ENCODE assay signal across 26 cellular contexts in the genomic region with DNA sequence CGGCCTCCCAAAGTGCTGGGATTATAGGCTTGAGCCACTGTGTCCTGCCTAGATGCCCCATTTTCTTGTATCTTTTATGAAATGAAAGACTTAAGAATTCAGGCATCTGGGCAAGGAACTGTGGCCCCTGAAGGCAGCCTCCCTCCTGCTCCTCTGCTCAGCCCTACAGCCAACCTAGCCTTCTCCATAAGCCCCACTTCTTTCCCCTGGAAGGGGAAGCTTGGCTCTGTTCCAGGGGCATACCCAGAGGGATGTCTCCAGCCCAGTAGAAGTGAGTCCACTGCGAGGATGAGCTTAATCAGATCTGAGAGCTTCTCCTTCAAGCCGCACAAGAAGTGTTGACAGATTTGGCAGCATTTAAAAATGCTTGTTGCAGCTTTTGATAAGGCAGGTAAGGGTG.
"Had no signal": no experiment of that assay in that cellular context is flagged by ENCODE, and none has a peak within 500 bp of the region (broad histone marks: within the 10 kb centered on the region; RNA-seq: fewer than 3 reads in every experiment).

No MANE protein-coding gene starts in this region.

- ATAC-seq: activated CD4-positive, alpha-beta T cell treated with anti-CD3 and anti-CD28 coated beads for 36 hours; activated CD8-positive, alpha-beta T cell treated with anti-CD3 and anti-CD28 coated beads, Interleukin-2, amount 10 ng/mL, durations not matched to agents 7 days and 5 days; esophagus mucosa; naive thymus-derived CD8-positive, alpha-beta T cell had no signal

- H3K36me3 ChIP-seq: ascending aorta, cardiac muscle cell, right atrium auricular region, spleen, tibial nerve had no signal

- H3K9me3 ChIP-seq: ascending aorta, right atrium auricular region, spleen, tibial nerve had no signal

- H3K9me3 Mint-ChIP-seq: activated B cell treated with CpG ODN at 0.5 μM for 24 hours; activated naive CD4-positive, alpha-beta T cell treated with anti-CD3 and anti-CD28 coated beads, Interleukin-2, amount 10 ng/mL, durations not matched to agents 7 days and 5 days; activated naive CD8-positive, alpha-beta T cell treated with anti-CD3 and anti-CD28 coated beads, Interleukin-2, amount 10 ng/mL, durations not matched to agents 7 days and 5 days; brain; immature natural killer cell; naive thymus-derived CD8-positive, alpha-beta T cell; neural crest cell; T-helper 2 cell treated with Interferon-gamma antibody and Interleukin-4, amounts not matched to agents 5 μg/mL and 100 μg/mL, for 36 hours had no signal

- H3K4me3 Mint-ChIP-seq: activated B cell treated with CpG ODN at 0.5 μM for 24 hours; activated CD4-positive, alpha-beta T cell treated with anti-CD3 and anti-CD28 coated beads for 36 hours; activated CD8-positive, alpha-beta T cell treated with anti-CD3 and anti-CD28 coated beads, Interleukin-2, amount 10 ng/mL, durations not matched to agents 7 days and 5 days; activated naive CD4-positive, alpha-beta T cell treated with anti-CD3 and anti-CD28 coated beads, Interleukin-2, amount 10 ng/mL, durations not matched to agents 7 days and 5 days; activated naive CD8-positive, alpha-beta T cell treated with anti-CD3 and anti-CD28 coated beads, Interleukin-2, amount 10 ng/mL, durations not matched to agents 7 days and 5 days; immature natural killer cell; naive thymus-derived CD8-positive, alpha-beta T cell; neural crest cell; T-helper 2 cell treated with Interferon-gamma antibody and Interleukin-4, amounts not matched to agents 5 μg/mL and 100 μg/mL, for 36 hours had no signal

- H2AFZ ChIP-seq: parathyroid adenoma had no signal

- H3K27ac Mint-ChIP-seq: activated B cell treated with CpG ODN at 0.5 μM for 24 hours; activated CD4-positive, alpha-beta T cell treated with anti-CD3 and anti-CD28 coated beads for 36 hours; activated CD8-positive, alpha-beta T cell treated with anti-CD3 and anti-CD28 coated beads, Interleukin-2, amount 10 ng/mL, durations not matched to agents 7 days and 5 days; activated naive CD4-positive, alpha-beta T cell treated with anti-CD3 and anti-CD28 coated beads, Interleukin-2, amount 10 ng/mL, durations not matched to agents 7 days and 5 days; activated naive CD8-positive, alpha-beta T cell treated with anti-CD3 and anti-CD28 coated beads, Interleukin-2, amount 10 ng/mL, durations not matched to agents 7 days and 5 days; naive thymus-derived CD8-positive, alpha-beta T cell; T-helper 2 cell treated with Interferon-gamma antibody and Interleukin-4, amounts not matched to agents 5 μg/mL and 100 μg/mL, for 36 hours had no signal

- DNase-seq: activated B cell treated with CpG ODN at 0.5 μM for 24 hours; activated CD4-positive, alpha-beta T cell treated with anti-CD3 and anti-CD28 coated beads for 36 hours; activated CD8-positive, alpha-beta T cell treated with anti-CD3 and anti-CD28 coated beads, Interleukin-2, amount 10 ng/mL, durations not matched to agents 7 days and 5 days; activated gamma-delta T cell; activated naive CD4-positive, alpha-beta T cell treated with anti-CD3 and anti-CD28 coated beads, Interleukin-2, amount 10 ng/mL, durations not matched to agents 7 days and 5 days; activated naive CD8-positive, alpha-beta T cell treated with anti-CD3 and anti-CD28 coated beads, Interleukin-2, amount 10 ng/mL, durations not matched to agents 7 days and 5 days; cortex of kidney; foreskin fibroblast; hippocampal formation; immature natural killer cell; kidney; midbrain; naive thymus-derived CD8-positive, alpha-beta T cell; occipital lobe; spleen; stimulated activated naive CD4-positive, alpha-beta T cell; T-helper 1 cell had no signal

- H3K4me3 ChIP-seq: ascending aorta, cardiac muscle cell, right atrium auricular region, spleen, tibial nerve had no signal

- H3K9ac ChIP-seq: parathyroid adenoma had no signal

- H3K27ac ChIP-seq: ascending aorta, cardiac muscle cell, parathyroid adenoma, right atrium auricular region, spleen had no signal

- H3K4me1 ChIP-seq: parathyroid adenoma had no signal

- H3K36me3 Mint-ChIP-seq: activated naive CD4-positive, alpha-beta T cell treated with anti-CD3 and anti-CD28 coated beads, Interleukin-2, amount 10 ng/mL, durations not matched to agents 7 days and 5 days; activated naive CD8-positive, alpha-beta T cell treated with anti-CD3 and anti-CD28 coated beads, Interleukin-2, amount 10 ng/mL, durations not matched to agents 7 days and 5 days; brain; immature natural killer cell; naive thymus-derived CD8-positive, alpha-beta T cell had no signal

- H3K79me2 ChIP-seq: parathyroid adenoma had no signal

- H3K27me3 ChIP-seq: ascending aorta, cardiac muscle cell, right atrium auricular region, spleen, tibial nerve had no signal

- H3K4me1 Mint-ChIP-seq: activated B cell treated with CpG ODN at 0.5 μM for 24 hours; activated CD4-positive, alpha-beta T cell treated with anti-CD3 and anti-CD28 coated beads for 36 hours; activated naive CD4-positive, alpha-beta T cell treated with anti-CD3 and anti-CD28 coated beads, Interleukin-2, amount 10 ng/mL, durations not matched to agents 7 days and 5 days; activated naive CD8-positive, alpha-beta T cell treated with anti-CD3 and anti-CD28 coated beads, Interleukin-2, amount 10 ng/mL, durations not matched to agents 7 days and 5 days; immature natural killer cell; naive thymus-derived CD8-positive, alpha-beta T cell had no signal
